In genomic region chr18:48719988-48720654, GRCh38 we compare ENCODE assay signal across 15 cellular contexts.
A peak's percentile ranks its signal among the peaks of the same experiment; 100 is the strongest.
DNase-seq lines count a peak whose midpoint lies in the region; ATAC-seq, FAIRE-seq and TF ChIP-seq lines count a peak whose summit lies in the region.
"Had no signal": no experiment of that assay in that cellular context is flagged by ENCODE, and none has a peak within 500 bp of the region (broad histone marks: within the 10 kb centered on the region; RNA-seq: fewer than 3 reads in every experiment).

No MANE protein-coding gene starts in this region.

- peaks cover 9% of the 10 kb centered on the region for H3K4me1 Mint-ChIP-seq in stimulated activated effector memory CD8-positive, alpha-beta T cell treated with anti-CD3 and anti-CD28 coated beads, Interleukin-12 subunit alpha, Interleukin-12 subunit beta, amount 100 ng/mL, for 72 hours

- no peaks in the 10 kb centered on the region for H3K36me3 Mint-ChIP-seq in stimulated activated effector memory CD8-positive, alpha-beta T cell treated with anti-CD3 and anti-CD28 coated beads, Interleukin-12 subunit alpha, Interleukin-12 subunit beta, amount 100 ng/mL, for 72 hours

- no peak for TF ChIP-seq CTCF in cardiac muscle cell (IDR thresholded peaks at IDR 0.05; ENCODE audit: low read depth, low read length)
- no peak for TF ChIP-seq CTCF in kidney (IDR thresholded peaks at IDR 0.05; ENCODE audit: borderline replicate concordance, extremely low read depth, insufficient read depth)

- no peaks in the 10 kb centered on the region for H3K36me3 ChIP-seq in cardiac muscle cell
- no peaks in the 10 kb centered on the region for H3K36me3 ChIP-seq in kidney (ENCODE audit: control insufficient read depth in 1 of 2, insufficient read depth in 2 of 2, low read length in 2 of 2)
- no peaks in the 10 kb centered on the region for H3K36me3 ChIP-seq in aorta (ENCODE audit: control insufficient read depth in 1 of 2, insufficient read depth in 2 of 2, low read length in 1 of 2)
- H3K36me3 ChIP-seq: lower lobe of right lung had no signal

- H3K9me3 Mint-ChIP-seq in stimulated activated effector memory CD8-positive, alpha-beta T cell treated with anti-CD3 and anti-CD28 coated beads, Interleukin-12 subunit alpha, Interleukin-12 subunit beta, amount 100 ng/mL, for 72 hours, result no peaks in the 10 kb centered on the region
- H3K9me3 Mint-ChIP-seq: central memory CD8-positive, alpha-beta T cell had no signal

- H3K4me3 ChIP-seq in cardiac muscle cell (no peak overlapping the region), kidney (ENCODE audit: low read length in 2 of 2) (no peak overlapping the region), aorta (ENCODE audit: low read length in 2 of 2) (no peak overlapping the region)
- H3K4me3 ChIP-seq: lower lobe of right lung, tibial artery had no signal

- H3K27ac ChIP-seq in cardiac muscle cell (peak overlapping the region; percentile 29), kidney (ENCODE audit: low read depth in 2 of 2, low read length in 2 of 2) (no peak overlapping the region), aorta (ENCODE audit: low read depth in 1 of 2, low read length in 2 of 2) (no peak overlapping the region)
- H3K27ac ChIP-seq: lower lobe of right lung had no signal

- no peaks in the 10 kb centered on the region for H3K9me3 ChIP-seq in cardiac muscle cell (ENCODE audit: low read depth)
- no peaks in the 10 kb centered on the region for H3K9me3 ChIP-seq in kidney (ENCODE audit: control insufficient read depth in 1 of 2, low read length in 2 of 2)
- no peaks in the 10 kb centered on the region for H3K9me3 ChIP-seq in aorta (ENCODE audit: control insufficient read depth, low read length)
- H3K9me3 ChIP-seq: lower lobe of right lung, tibial artery had no signal

- H3K27ac Mint-ChIP-seq in stimulated activated effector memory CD8-positive, alpha-beta T cell treated with anti-CD3 and anti-CD28 coated beads, Interleukin-12 subunit alpha, Interleukin-12 subunit beta, amount 100 ng/mL, for 72 hours, result no peak overlapping the region

- DNase-seq in cardiac muscle cell (ENCODE audit: low read depth in 1 of 2, low spot score in 1 of 2), result no peak
- DNase-seq in cardiac septum (ENCODE audit: low spot score), result no peak
- peak in 31 of 58 donors; percentile 4 to 80 (median 52) for DNase-seq in anterior cingulate cortex (lab: John Stamatoyannopoulos, UW)
- peak; percentile 12 for DNase-seq in kidney
- peak; percentile 62 to 74 for DNase-seq in aorta
- no peak for DNase-seq in stimulated activated effector memory CD8-positive, alpha-beta T cell treated with anti-CD3 and anti-CD28 coated beads, Interleukin-12 subunit alpha, Interleukin-12 subunit beta, amount 100 ng/mL, for 72 hours (ENCODE audit: low spot score in 2 of 2)
- DNase-seq in activated CD4-positive, CD25-positive, alpha-beta regulatory T cell (lab: John Stamatoyannopoulos, UW), result no peak
- DNase-seq: lower lobe of right lung, NCI-H187 treated with DMSO at 0.1 percent for 48 hours, SHP77 treated with DMSO at 0.1 percent for 48 hours, tibial artery had no signal

- WGBS in aorta, 2 donors, result 56 to 59% methylated on average over 11 of the region's 11 CpGs

- H3K4me1 ChIP-seq in cardiac muscle cell (ENCODE audit: low read depth) (peaks cover 48% of the 10 kb centered on the region), kidney (ENCODE audit: control insufficient read depth in 1 of 2, insufficient read depth in 1 of 2, low read depth in 1 of 2, low read length in 2 of 2) (peaks cover 5 to 6% of the 10 kb centered on the region in 2 donors), aorta (ENCODE audit: control insufficient read depth in 1 of 2, insufficient read depth in 2 of 2, low read length in 2 of 2) (peaks cover 4% of the 10 kb centered on the region in 2 donors)

- no peak overlapping the region for H3K4me3 Mint-ChIP-seq in stimulated activated effector memory CD8-positive, alpha-beta T cell treated with anti-CD3 and anti-CD28 coated beads, Interleukin-12 subunit alpha, Interleukin-12 subunit beta, amount 100 ng/mL, for 72 hours
- H3K4me3 Mint-ChIP-seq: central memory CD8-positive, alpha-beta T cell had no signal

- no peak overlapping the region for H3K9ac ChIP-seq in kidney (ENCODE audit: low read length in 2 of 2)

- no peaks in the 10 kb centered on the region for H3K27me3 ChIP-seq in cardiac muscle cell
- H3K27me3 ChIP-seq in aorta (ENCODE audit: control insufficient read depth in 1 of 2, insufficient read depth in 2 of 2, low read length in 1 of 2), result no peaks in the 10 kb centered on the region
- H3K27me3 ChIP-seq: tibial artery had no signal

- intact Hi-C loops in cardiac septum (cut with DNase I) (loop anchor here (10.0 kb wide), 2 partner anchors 235 to 455 kb away; partner anchors contain the start of gene SMAD7), kidney (cut with DNase I) (no loop called here), aorta (cut with DNase I) (no loop called here)

- no peak for ATAC-seq in aorta (ENCODE audit: low FRiP score)
- no peak for ATAC-seq in stimulated activated effector memory CD8-positive, alpha-beta T cell treated with anti-CD3 and anti-CD28 coated beads, Interleukin-12 subunit alpha, Interleukin-12 subunit beta, amount 100 ng/mL, for 72 hours
- ATAC-seq in HG03045 (IDR thresholded peaks at IDR 0.05; ENCODE audit: unreplicated experiment), result no peak
- ATAC-seq: lower lobe of right lung had no signal

- FAIRE-seq in kidney (lab: Jason Lieb, UNC), result no peak
- FAIRE-seq: A204.1, TTC549 had no signal

Comparison
In these comparisons a context has a peak if more than half of its experiments do, and no peak if none do; other contexts are left out.
1. DNase-seq: peak in anterior cingulate cortex (31 of 58), kidney (single experiment) and aorta (2 of 2); none in cardiac muscle cell (0 of 2), cardiac septum (single experiment), stimulated activated effector memory CD8-positive, alpha-beta T cell treated with anti-CD3 and anti-CD28 coated beads, Interleukin-12 subunit alpha, Interleukin-12 subunit beta, amount 100 ng/mL, for 72 hours (0 of 2) and activated CD4-positive, CD25-positive, alpha-beta regulatory T cell (0 of 4).